ENCODE assay signal across 24 cellular contexts in the genomic region with DNA sequence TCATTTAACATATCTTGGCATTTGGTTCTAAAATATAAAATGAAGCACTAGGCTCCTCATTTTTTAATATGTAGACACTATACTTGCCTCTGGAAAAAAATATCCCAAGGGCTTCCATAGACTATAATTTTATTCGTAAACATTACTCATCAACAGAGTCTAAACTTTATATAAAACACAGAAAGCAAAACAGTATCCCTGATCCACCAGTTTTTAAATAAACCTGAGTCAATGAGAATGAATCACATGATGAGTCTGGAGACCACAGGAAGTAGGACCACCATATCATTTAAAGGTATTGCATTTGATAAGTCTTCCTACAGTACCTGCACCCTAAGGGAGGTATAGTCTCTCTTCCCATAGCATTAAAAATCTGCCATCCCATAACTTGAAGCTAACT.
"Had no signal": no experiment of that assay in that cellular context is flagged by ENCODE, and none has a peak within 500 bp of the region (broad histone marks: within the 10 kb centered on the region; RNA-seq: fewer than 3 reads in every experiment).

No MANE protein-coding gene starts in this region.

- H3K4me2 ChIP-seq: neural progenitor cell had no signal

- H3K4me3 ChIP-seq: neural progenitor cell, pancreas, prostate gland, right lobe of liver, sigmoid colon, stomach, thoracic aorta, thyroid gland, transverse colon, upper lobe of right lung, uterus had no signal

- H3K27ac ChIP-seq: neural progenitor cell, neutrophil, pancreas, prostate gland, right lobe of liver, sigmoid colon, stomach, thoracic aorta, thyroid gland, transverse colon, upper lobe of right lung, uterus had no signal

- H2AFZ ChIP-seq: neural progenitor cell had no signal

- FAIRE-seq: pancreas, small intestine had no signal

- H3K36me3 ChIP-seq: neural progenitor cell, neutrophil, pancreas, prostate gland, right lobe of liver, sigmoid colon, stomach, thoracic aorta, thyroid gland, transverse colon, upper lobe of right lung, uterus had no signal

- DNase-seq: naive thymus-derived CD4-positive, alpha-beta T cell; natural killer cell; nucleus accumbens; pancreas; right cardiac atrium; right lobe of liver; sigmoid colon; small intestine; stimulated activated CD4-positive, alpha-beta T cell treated with anti-CD3 and anti-CD28 coated beads, Interleukin-15, amount 100 ng/mL, for 24 hours; stimulated activated CD4-positive, alpha-beta T cell treated with anti-CD3 and anti-CD28 coated beads, Interleukin-2, amount 100 ng/mL, for 24 hours; stimulated activated CD4-positive, alpha-beta T cell treated with anti-CD3 and anti-CD28 coated beads, Interleukin-2, amount 100 ng/mL, for 48 hours; stimulated activated CD4-positive, alpha-beta T cell treated with anti-CD3 and anti-CD28 coated beads, Interleukin-4, amount 100 ng/mL, for 24 hours; stimulated activated naive B cell treated with anti-CD40 and anti-IgM and Interleukin-4, amounts not matched to agents 10 μg/mL and 1 μg/mL and 100 μg/mL, for 72 hours; stimulated activated naive CD4-positive, alpha-beta T cell treated with Interleukin-2 at 50 U/mL for 16 hours; stomach; thyroid gland; transverse colon; upper lobe of right lung; uterus had no signal

- ATAC-seq: naive thymus-derived CD4-positive, alpha-beta T cell; natural killer cell; pancreas; right lobe of liver; stimulated activated effector memory CD8-positive, alpha-beta T cell treated with anti-CD3 and anti-CD28 coated beads, Interleukin-12 subunit alpha, Interleukin-12 subunit beta, amount 100 ng/mL, for 72 hours; stimulated activated naive B cell treated with anti-CD40 and anti-IgM and Interleukin-4, amounts not matched to agents 10 μg/mL and 1 μg/mL and 100 μg/mL, for 72 hours; upper lobe of right lung had no signal

- H3K27me3 ChIP-seq: neural progenitor cell, right lobe of liver, sigmoid colon, stomach, thyroid gland, transverse colon, upper lobe of right lung, uterus had no signal

- H3K9ac ChIP-seq: neural progenitor cell had no signal

- H3K9me3 ChIP-seq: neutrophil, pancreas, prostate gland, right lobe of liver, sigmoid colon, stomach, thoracic aorta, thyroid gland, transverse colon, upper lobe of right lung, uterus had no signal

- H3K4me1 ChIP-seq: pancreas, prostate gland, right lobe of liver, sigmoid colon, stomach, thyroid gland, transverse colon, upper lobe of right lung, uterus had no signal
